ENCODE assay signal across 1 cellular context in genomic region chr11:3856856-3857553, GRCh38.
TF ChIP-seq lines count a peak whose summit lies in the region.

No MANE protein-coding gene starts in this region.

TF ChIP-seq in GM23338, 12 proteins besides CTCF, POLR2A, EP300 and RAD21 (continued from another document):
- TF ChIP-seq ZNF462 (CRISPR knock-in tag; IDR thresholded peaks at IDR 0.05) = no peak
TF ChIP-seq in GM23338: peak in this region for 0.
